19 cellular contexts compared by ENCODE assay signal in the genomic region with DNA sequence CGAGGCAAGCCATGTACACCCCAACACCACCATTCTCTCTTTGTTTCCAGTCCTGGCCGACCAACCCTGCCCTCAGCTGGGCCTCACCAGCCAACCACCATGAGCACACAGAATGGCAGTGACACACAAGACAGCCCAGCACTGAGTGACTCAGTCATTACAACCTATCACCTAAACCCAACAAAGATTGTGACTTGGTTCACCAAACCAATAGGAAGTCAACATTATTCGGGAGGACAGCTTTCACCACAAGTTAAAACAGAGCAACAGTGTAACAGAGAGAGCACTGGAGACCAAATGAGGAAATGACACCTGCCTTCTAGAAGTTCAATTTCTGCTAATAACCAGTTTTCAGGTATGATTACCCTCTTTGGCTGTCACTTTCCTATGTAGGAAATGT.
DNase-seq lines count a peak whose midpoint lies in the region; ATAC-seq, FAIRE-seq and TF ChIP-seq lines count a peak whose summit lies in the region.
"Had no signal": no experiment of that assay in that cellular context is flagged by ENCODE, and none has a peak within 500 bp of the region (broad histone marks: within the 10 kb centered on the region; RNA-seq: fewer than 3 reads in every experiment).

No MANE protein-coding gene starts in this region.

- no peak overlapping the region for H3K4me3 ChIP-seq in Panc1 (ENCODE audit: low read depth in 2 of 2, low read length in 2 of 2)
- H3K4me3 ChIP-seq: BLaER1, ovary, SK-N-MC, skin epidermis, vagina had no signal

- TF ChIP-seq CTCF in Panc1 (IDR thresholded peaks at IDR 0.05): no peak
- no peak for TF ChIP-seq CTCF in progenitor cell of endocrine pancreas (IDR thresholded peaks at IDR 0.05; ENCODE audit: unreplicated experiment)

- no peaks in the 10 kb centered on the region for H3K27me3 ChIP-seq in Panc1 (ENCODE audit: control insufficient read depth, insufficient read depth, low read length)
- H3K27me3 ChIP-seq: BLaER1, ovary, vagina had no signal

- intact Hi-C loops in Panc1 (cut with micrococcal nuclease; ENCODE audit: unreplicated experiment): no loop called here

- FAIRE-seq in GM18507 (lab: Jason Lieb, UNC): no peak
- FAIRE-seq: H1 had no signal

- H3K27ac ChIP-seq in Panc1 (ENCODE audit: low read length): peak overlapping the region; percentile 30; the same call in 1 of the 2 replicates
- H3K27ac ChIP-seq: BLaER1, KMS-11, SK-N-MC, skin epidermis, vagina had no signal

- peaks cover 8% of the 10 kb centered on the region for H3K9me3 Mint-ChIP-seq in progenitor cell of endocrine pancreas (ENCODE audit: low read depth)
- H3K9me3 Mint-ChIP-seq: activated naive CD4-positive, alpha-beta T cell treated with anti-CD3 and anti-CD28 coated beads, Interleukin-2, amount 10 ng/mL, durations not matched to agents 7 days and 5 days had no signal

- DNase-seq in GM18507 (ENCODE audit: extremely low spot score, insufficient read length, low read depth): peak; percentile 9
- DNase-seq in Panc1 (ENCODE audit: low read depth, low spot score): no peak
- DNase-seq in progenitor cell of endocrine pancreas (ENCODE audit: low spot score, unreplicated experiment): no peak
- no peak for DNase-seq in HuH-7 (ENCODE audit: low spot score)
- no peak for DNase-seq in GM19240 (ENCODE audit: insufficient read length, low spot score)
- DNase-seq in AG20443 (ENCODE audit: low spot score): no peak
- DNase-seq: activated naive CD4-positive, alpha-beta T cell treated with anti-CD3 and anti-CD28 coated beads, Interleukin-2, amount 10 ng/mL, durations not matched to agents 7 days and 5 days; DMS53; hypothalamus; NCI-H146; ovary had no signal

- ATAC-seq in GM21723 (IDR thresholded peaks at IDR 0.05; ENCODE audit: unreplicated experiment): peak; percentile 38
- ATAC-seq in Panc1: no peak

- no peak overlapping the region for H3K4me3 Mint-ChIP-seq in progenitor cell of endocrine pancreas (ENCODE audit: low read depth)
- H3K4me3 Mint-ChIP-seq: activated naive CD4-positive, alpha-beta T cell treated with anti-CD3 and anti-CD28 coated beads, Interleukin-2, amount 10 ng/mL, durations not matched to agents 7 days and 5 days; stimulated activated naive CD8-positive, alpha-beta T cell treated with anti-CD3 and anti-CD28 coated beads, Interleukin-15, Interleukin-2, amounts not matched to agents 100 ng/mL and 50 ng/mL, for 24 hours had no signal

- H3K36me3 ChIP-seq in Panc1 (ENCODE audit: control insufficient read depth, insufficient read depth, low read length): no peaks in the 10 kb centered on the region
- H3K36me3 ChIP-seq: ovary, vagina had no signal

- H3K27ac Mint-ChIP-seq in progenitor cell of endocrine pancreas: peak overlapping the region; percentile 88
- H3K27ac Mint-ChIP-seq: activated naive CD4-positive, alpha-beta T cell treated with anti-CD3 and anti-CD28 coated beads, Interleukin-2, amount 10 ng/mL, durations not matched to agents 7 days and 5 days; stimulated activated naive CD8-positive, alpha-beta T cell treated with anti-CD3 and anti-CD28 coated beads, Interleukin-15, Interleukin-2, amounts not matched to agents 100 ng/mL and 50 ng/mL, for 24 hours had no signal

- H3K36me3 Mint-ChIP-seq in progenitor cell of endocrine pancreas (ENCODE audit: insufficient read depth): peaks cover 9% of the 10 kb centered on the region
- H3K36me3 Mint-ChIP-seq: activated naive CD4-positive, alpha-beta T cell treated with anti-CD3 and anti-CD28 coated beads, Interleukin-2, amount 10 ng/mL, durations not matched to agents 7 days and 5 days had no signal

- CTCF ChIA-PET in Panc1 (lab: Charles Lee): no interaction called here

- peaks cover 9% of the 10 kb centered on the region for H3K4me1 Mint-ChIP-seq in progenitor cell of endocrine pancreas (ENCODE audit: low read depth)
- H3K4me1 Mint-ChIP-seq: activated naive CD4-positive, alpha-beta T cell treated with anti-CD3 and anti-CD28 coated beads, Interleukin-2, amount 10 ng/mL, durations not matched to agents 7 days and 5 days had no signal

- no peaks in the 10 kb centered on the region for H3K9me3 ChIP-seq in Panc1 (ENCODE audit: control insufficient read depth, insufficient read depth, low read depth, low read length)
- H3K9me3 ChIP-seq: ovary, vagina had no signal

- in situ Hi-C loops in Panc1 (cut with HindIII; ENCODE audit: low pct_unique_long_range_greater_than_20kb, low sequenced_read_pairs): no loop called here

- no peaks in the 10 kb centered on the region for H3K27me3 Mint-ChIP-seq in progenitor cell of endocrine pancreas
- H3K27me3 Mint-ChIP-seq: activated naive CD4-positive, alpha-beta T cell treated with anti-CD3 and anti-CD28 coated beads, Interleukin-2, amount 10 ng/mL, durations not matched to agents 7 days and 5 days; stimulated activated naive CD8-positive, alpha-beta T cell treated with anti-CD3 and anti-CD28 coated beads, Interleukin-15, Interleukin-2, amounts not matched to agents 100 ng/mL and 50 ng/mL, for 24 hours had no signal

- POLR2A ChIA-PET in Panc1 (lab: Charles Lee): no interaction called here

- BruUV-seq in Panc1 (replicated peaks; lab: Mats Ljungman, UMichigan): no TSS peak

- H3K4me1 ChIP-seq in Panc1 (ENCODE audit: control insufficient read depth, insufficient read depth, low read length): peaks cover 12% of the 10 kb centered on the region
- H3K4me1 ChIP-seq: BLaER1 had no signal
